In genomic region chr18:4758980-4759379, GRCh38 we compare ENCODE assay signal across 21 cellular contexts.
"Had no signal": no experiment of that assay in that cellular context is flagged by ENCODE, and none has a peak within 500 bp of the region (broad histone marks: within the 10 kb centered on the region; RNA-seq: fewer than 3 reads in every experiment).

No MANE protein-coding gene starts in this region.

- H3K4me3 Mint-ChIP-seq: naive thymus-derived CD8-positive, alpha-beta T cell; neural crest cell; type B pancreatic cell had no signal

- H3K27ac Mint-ChIP-seq: naive thymus-derived CD8-positive, alpha-beta T cell; progenitor cell of endocrine pancreas; type B pancreatic cell had no signal

- H3K27me3 Mint-ChIP-seq: naive thymus-derived CD8-positive, alpha-beta T cell; progenitor cell of endocrine pancreas had no signal

- H3K9me3 ChIP-seq: colonic mucosa, esophagus squamous epithelium, pancreas, thyroid gland, uterus had no signal

- DNase-seq: colonic mucosa; dermis blood vessel endothelial cell; esophagus squamous epithelium; foreskin fibroblast; left colon; left ventricle myocardium superior; mucosa of descending colon; naive thymus-derived CD8-positive, alpha-beta T cell; occipital lobe; pancreas; right cardiac atrium; small intestine; stimulated activated CD4-positive, alpha-beta T cell treated with anti-CD3 and anti-CD28 coated beads, Interleukin-2, amount 100 ng/mL, for 48 hours; stimulated activated naive CD4-positive, alpha-beta T cell treated with Interleukin-2 at 50 U/mL for 16 hours; thyroid gland; uterus had no signal

- FAIRE-seq: pancreas, small intestine had no signal

- H3K4me3 ChIP-seq: colonic mucosa, esophagus squamous epithelium, hepatocyte, lung, mucosa of descending colon, pancreas, thyroid gland, uterus had no signal

- H3K36me3 ChIP-seq: colonic mucosa, esophagus squamous epithelium, pancreas, thyroid gland, uterus had no signal

- H3K9me3 Mint-ChIP-seq: neural crest cell, type B pancreatic cell had no signal

- ATAC-seq: left colon; left ventricle myocardium superior; mucosa of descending colon; naive thymus-derived CD8-positive, alpha-beta T cell; pancreas; right cardiac atrium had no signal

- H3K27me3 ChIP-seq: colonic mucosa, esophagus squamous epithelium, hepatocyte, pancreas, thyroid gland, uterus had no signal

- H3K36me3 Mint-ChIP-seq: naive thymus-derived CD8-positive, alpha-beta T cell; type B pancreatic cell had no signal

- H3K4me1 Mint-ChIP-seq: naive thymus-derived CD8-positive, alpha-beta T cell had no signal

- H3K27ac ChIP-seq: colonic mucosa, esophagus squamous epithelium, hepatocyte, pancreas, thyroid gland, uterus had no signal

- H3K4me1 ChIP-seq: colonic mucosa, esophagus squamous epithelium, pancreas, thyroid gland, uterus had no signal
